Comparison of ENCODE assay signal across 8 cellular contexts in the genomic region with DNA sequence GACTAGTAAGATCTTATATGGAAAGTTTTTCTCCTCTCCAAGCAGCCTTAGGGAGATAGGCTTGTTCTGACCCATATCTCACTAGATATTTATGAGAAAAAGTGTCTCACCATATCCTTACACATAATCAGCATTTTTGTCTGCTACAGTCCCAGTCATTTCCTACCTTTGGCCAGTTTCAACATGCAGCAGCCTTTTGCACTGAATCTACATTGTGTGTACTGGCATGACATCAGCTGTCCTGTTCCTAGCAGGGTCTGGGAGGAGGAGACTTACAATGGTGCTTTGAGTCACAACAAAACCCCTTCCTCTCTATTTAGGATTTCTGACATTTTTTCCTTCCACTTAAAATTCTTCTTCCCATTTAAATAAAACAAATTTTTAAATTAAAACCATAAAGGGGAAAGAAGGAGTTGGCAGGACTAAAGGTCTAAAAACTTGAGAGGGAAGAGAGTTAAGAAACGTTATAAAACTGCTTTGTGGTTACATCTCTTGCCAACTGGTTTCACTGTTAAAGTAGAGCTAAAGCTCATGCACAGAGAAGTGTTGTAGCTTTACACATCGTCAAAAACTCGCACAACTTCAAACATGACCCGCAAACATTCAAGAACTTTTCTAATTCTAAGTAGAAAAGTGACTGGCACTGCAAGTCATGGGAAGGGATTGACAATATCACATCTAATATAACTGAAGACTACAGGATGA. TPM values are rescaled to one million over a fixed set of nuclear protein-coding genes. Genes with fewer than 3 reads are reported as not detected.
DNase-seq lines count a peak whose midpoint lies in the region; ATAC-seq and TF ChIP-seq lines count a peak whose summit lies in the region.

No MANE protein-coding gene starts in this region.

- peaks cover 5% of the 10 kb centered on the region; the same call in 1 of the 2 replicates for H3K36me3 ChIP-seq in BJ (ENCODE audit: control insufficient read depth, insufficient read depth, low read length)
- H3K36me3 ChIP-seq in MG63 = peaks cover 26% of the 10 kb centered on the region
- peaks cover 0 to 2% of the 10 kb centered on the region in 2 donors for H3K36me3 ChIP-seq in ascending aorta
- H3K36me3 ChIP-seq in iPS-20b (ENCODE audit: insufficient read depth, low read depth, low read length) = no peaks in the 10 kb centered on the region; the same call in 1 of the 2 replicates
- H3K36me3 ChIP-seq in subcutaneous abdominal adipose tissue (ENCODE audit: control insufficient read depth in 5 of 5, insufficient read depth in 5 of 5, low read length in 5 of 5) = peaks cover 0 to 9% (median 3%) of the 10 kb centered on the region in 5 donors

- no peaks in the 10 kb centered on the region for H3K27me3 ChIP-seq in BJ (ENCODE audit: control insufficient read depth, insufficient read depth, low read length)
- no peaks in the 10 kb centered on the region for H3K27me3 ChIP-seq in MG63
- no peaks in the 10 kb centered on the region for H3K27me3 ChIP-seq in ascending aorta
- no peaks in the 10 kb centered on the region for H3K27me3 ChIP-seq in iPS-20b (ENCODE audit: insufficient read depth, low read length)
- no peaks in the 10 kb centered on the region for H3K27me3 ChIP-seq in subcutaneous abdominal adipose tissue (ENCODE audit: control insufficient read depth in 5 of 5, insufficient read depth in 4 of 5, low read length in 5 of 5)

- intact Hi-C loops in ascending aorta (cut with DNase I) = loop anchor here (2.0 to 10.0 kb wide), 2 partner anchors 94 to 184 kb away; partner anchors contain the start of gene LARP4

- POLR2A ChIA-PET in BJ (lab: Charles Lee) = interaction anchor here (0.8 to 1.4 kb wide), 3 partner anchors 20 to 35 kb away, joined by 3 to 9 read pairs (median 6); no protein-coding TSS in a partner anchor

- H3K9ac ChIP-seq in iPS-20b (ENCODE audit: low read depth, low read length) (peak overlapping the region; percentile 89), subcutaneous abdominal adipose tissue (ENCODE audit: low read length in 5 of 5) (peak overlapping the region; percentile 84 to 97 (median 92))

- CTCF ChIA-PET in BJ (lab: Yijun Ruan, JAX) = interaction anchor here (0.6 to 3.0 kb wide), 12 partner anchors 10 to 603 kb away, joined by 3 to 17 read pairs (median 4); partner anchors contain the start of gene COX14

- TF ChIP-seq CTCF in BJ (IDR thresholded peaks at IDR 0.05; ENCODE audit: insufficient read depth, low read depth, low read length) (no peak), ascending aorta (IDR thresholded peaks at IDR 0.05) (no peak)

- DNase-seq in BJ (ENCODE audit: low read depth) (no peak), MG63 (peak; percentile 46), ascending aorta (ENCODE audit: low spot score in 2 of 2) (no peak), occipital lobe (lab: John Stamatoyannopoulos, UW) (no peak)

- ATAC-seq in GM19043 (IDR thresholded peaks at IDR 0.05; ENCODE audit: low read depth, unreplicated experiment) (peak; percentile 41), GM21367 (IDR thresholded peaks at IDR 0.05; ENCODE audit: unreplicated experiment) (no peak)

- peaks cover 3 to 23% of the 10 kb centered on the region in 2 donors for H3K4me1 ChIP-seq in ascending aorta
- H3K4me1 ChIP-seq in iPS-20b (ENCODE audit: insufficient read depth, low read length) = peaks cover 9% of the 10 kb centered on the region; the same call in 1 of the 2 replicates
- H3K4me1 ChIP-seq in subcutaneous abdominal adipose tissue (ENCODE audit: control insufficient read depth in 5 of 5, insufficient read depth in 5 of 5, low read length in 5 of 5) = peaks cover 2 to 39% (median 38%) of the 10 kb centered on the region in 5 donors

- H3K9me3 ChIP-seq in MG63 = no peaks in the 10 kb centered on the region
- H3K9me3 ChIP-seq in ascending aorta = no peaks in the 10 kb centered on the region
- no peaks in the 10 kb centered on the region for H3K9me3 ChIP-seq in iPS-20b (ENCODE audit: insufficient read depth, low read depth, low read length)
- H3K9me3 ChIP-seq in subcutaneous abdominal adipose tissue (ENCODE audit: control insufficient read depth in 5 of 5, low read length in 5 of 5) = no peaks in the 10 kb centered on the region

- H3K4me3 ChIP-seq in BJ (ENCODE audit: low read depth, low read length) = peak overlapping the region; percentile 98
- peak overlapping the region; percentile 68 for H3K4me3 ChIP-seq in MG63
- H3K4me3 ChIP-seq in ascending aorta = peak overlapping the region; percentile 53 to 69
- H3K4me3 ChIP-seq in iPS-20b (ENCODE audit: low read length) = peak overlapping the region; percentile 78
- H3K4me3 ChIP-seq in subcutaneous abdominal adipose tissue (ENCODE audit: low read depth in 1 of 5, low read length in 5 of 5) = peak overlapping the region; percentile 64 to 99 (median 86)

- H3K27ac ChIP-seq in ascending aorta (peak overlapping the region; percentile 80 to 84), iPS-20b (ENCODE audit: low read length) (no peak overlapping the region), subcutaneous abdominal adipose tissue (ENCODE audit: low read depth, low read length) (peak overlapping the region; percentile 89)

RNA-seq across cellular contexts. Expression of gene CERS5, which starts 53.3 kb away (rescaled TPM):
- 68.0 and 100 TPM in 2 replicates for polyA plus RNA-seq in BJ (2011; rRNA removed)
- polyA minus RNA-seq in BJ (2011; rRNA and poly(A)+ RNA removed) = 45.5 and 65.3 TPM in 2 replicates
- 38.6 and 40.3 TPM in 2 replicates for total RNA-seq in MG63 (2014; rRNA removed; shearing (Covaris generic); ENCODE audit: low replicate concordance)
- total RNA-seq in ascending aorta (29.7 TPM), occipital lobe (115 TPM)
